Comparison of ENCODE assay signal across 9 cellular contexts in the genomic region with DNA sequence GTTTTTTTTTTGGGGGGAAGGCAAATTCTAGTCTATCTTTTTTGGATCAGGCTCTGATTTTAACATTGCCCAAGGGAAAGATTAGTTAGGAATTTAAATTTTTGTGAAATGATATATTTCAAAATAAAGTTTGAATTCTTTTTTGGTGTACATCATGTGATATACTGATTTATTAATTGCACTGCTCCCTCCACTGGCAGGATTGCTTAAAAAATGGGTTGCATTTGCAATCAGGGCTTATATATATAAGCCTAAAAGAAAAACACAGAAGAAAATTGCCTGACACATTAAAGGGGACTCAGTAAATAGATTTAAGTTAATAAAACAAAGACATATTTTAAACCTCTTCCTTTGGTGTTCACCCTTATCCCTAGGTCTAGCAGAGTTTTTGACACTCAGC. TPM values are rescaled to one million over a fixed set of nuclear protein-coding genes. Genes with fewer than 3 reads are reported as not detected.
DNase-seq lines count a peak whose midpoint lies in the region; ATAC-seq and TF ChIP-seq lines count a peak whose summit lies in the region.
"Had no signal": no experiment of that assay in that cellular context is flagged by ENCODE, and none has a peak within 500 bp of the region (broad histone marks: within the 10 kb centered on the region; RNA-seq: fewer than 3 reads in every experiment).

No MANE protein-coding gene starts in this region.

- peaks cover 0 to 14% (median 3%) of the 10 kb centered on the region in 3 donors for H3K36me3 Mint-ChIP-seq in CD8-positive, alpha-beta memory T cell
- H3K36me3 Mint-ChIP-seq in endodermal cell (ENCODE audit: low read depth): peaks cover 13% of the 10 kb centered on the region

- TF ChIP-seq CTCF in MM.1S (IDR thresholded peaks at IDR 0.05; ENCODE audit: low read length): 0 out of 2 replicates have a peak, but pooled peaks have one; percentile 6
- no peak for TF ChIP-seq CTCF in endodermal cell (conservative IDR thresholded peaks at IDR 0.05)
- no peak for TF ChIP-seq CTCF in omental fat pad (IDR thresholded peaks at IDR 0.05)

- POLR2A ChIA-PET in CD8-positive, alpha-beta memory T cell (lab: Charles Lee): interaction anchor here (2.0 kb wide), 1 partner anchor 18 kb away, joined by 27 read pairs; a partner anchor contains a TSS

- H3F3A ChIP-seq in MM.1S (ENCODE audit: insufficient read depth, low read length): 0 out of 2 replicates have a peak, but pooled peaks cover 3% of the 10 kb centered on the region

- no peaks in the 10 kb centered on the region for H3K79me2 ChIP-seq in MM.1S (ENCODE audit: low read length)

- ATAC-seq in omental fat pad (ENCODE audit: low FRiP score): no peak

- H3K9me2 ChIP-seq in MM.1S (replicated peaks; ENCODE audit: insufficient read depth, low read length): no peaks in the 10 kb centered on the region

- H3K4me3 ChIP-seq in CD8-positive, alpha-beta memory T cell (ENCODE audit: low read length): no peak overlapping the region
- H3K4me3 ChIP-seq in MM.1S (ENCODE audit: low read length): no peak overlapping the region
- H3K4me3 ChIP-seq in endodermal cell (ENCODE audit: low read length): peak overlapping the region; percentile 99
- H3K4me3 ChIP-seq in neuron (ENCODE audit: low read length): peak overlapping the region; percentile 92

- no peaks in the 10 kb centered on the region for H4K20me1 ChIP-seq in MM.1S (ENCODE audit: insufficient read depth, low read length)

- H3K9me3 ChIP-seq in CD8-positive, alpha-beta memory T cell (ENCODE audit: low read length): no peaks in the 10 kb centered on the region
- H3K9me3 ChIP-seq in MM.1S (replicated peaks; ENCODE audit: insufficient read depth, low read length): no peaks in the 10 kb centered on the region
- peaks cover 5% of the 10 kb centered on the region for H3K9me3 ChIP-seq in endodermal cell (ENCODE audit: control insufficient read depth, low read length)
- no peaks in the 10 kb centered on the region for H3K9me3 ChIP-seq in neuron (ENCODE audit: low read length)
- H3K9me3 ChIP-seq: neutrophil had no signal

- H3K4me3 Mint-ChIP-seq in CD8-positive, alpha-beta memory T cell: peak overlapping the region in 6 of 7 donors; percentile 90 to 97 (median 95)
- peak overlapping the region; percentile 82 for H3K4me3 Mint-ChIP-seq in endodermal cell

- CTCF ChIA-PET in CD8-positive, alpha-beta memory T cell (lab: Charles Lee): interaction anchor here (0.6 kb wide), 1 partner anchor 24 kb away, joined by 3 read pairs; no protein-coding TSS in a partner anchor

- H3K4me1 Mint-ChIP-seq in CD8-positive, alpha-beta memory T cell: peaks cover 15 to 27% (median 21%) of the 10 kb centered on the region in 3 donors
- H3K4me1 Mint-ChIP-seq in endodermal cell: peaks cover 3% of the 10 kb centered on the region

- no peak overlapping the region for H3K27ac ChIP-seq in CD8-positive, alpha-beta memory T cell (ENCODE audit: low read depth, low read length)
- H3K27ac ChIP-seq in MM.1S (ENCODE audit: low read length) (no peak overlapping the region), endodermal cell (ENCODE audit: low read depth, low read length) (no peak overlapping the region)

- H3K27me3 ChIP-seq in CD8-positive, alpha-beta memory T cell (ENCODE audit: insufficient read depth, low read length, poor library complexity, severe bottlenecking): no peaks in the 10 kb centered on the region
- H3K27me3 ChIP-seq in MM.1S (replicated peaks; ENCODE audit: insufficient read depth, low read length): no peaks in the 10 kb centered on the region
- no peaks in the 10 kb centered on the region for H3K27me3 ChIP-seq in endodermal cell (ENCODE audit: control insufficient read depth, insufficient read depth, low read length, poor library complexity, severe bottlenecking)
- H3K27me3 ChIP-seq in neuron (ENCODE audit: insufficient read depth, low read length): no peaks in the 10 kb centered on the region

- H3K9ac ChIP-seq in MM.1S (ENCODE audit: low read length): no peak overlapping the region
- H3K9ac ChIP-seq in endodermal cell (ENCODE audit: extremely low read depth, low read length, poor library complexity, severe bottlenecking): peak overlapping the region; percentile 80

- H3K9me3 Mint-ChIP-seq in CD8-positive, alpha-beta memory T cell: no peaks in the 10 kb centered on the region
- no peaks in the 10 kb centered on the region for H3K9me3 Mint-ChIP-seq in endodermal cell

- no peak for DNase-seq in CD8-positive, alpha-beta memory T cell
- DNase-seq in MM.1S: no peak
- DNase-seq in endodermal cell: no peak
- no peak for DNase-seq in SW480 (ENCODE audit: low spot score)
- DNase-seq in activated effector memory CD4-positive, alpha-beta T cell treated with anti-CD3 and anti-CD28 coated beads, Interleukin-2, amount 50 U/mL, for 16 hours: no peak
- no peak for DNase-seq in NCI-H2081 treated with DMSO at 0.1 percent for 48 hours (lab: John Stamatoyannopoulos, UW)
- no peak for DNase-seq in omental fat pad (ENCODE audit: low spot score)

- H2AFZ ChIP-seq in MM.1S (ENCODE audit: low read length) (no peak overlapping the region), neuron (ENCODE audit: low read depth, low read length) (peak overlapping the region; percentile 70)

- peaks cover 3 to 7% of the 10 kb centered on the region in 2 donors for H3K27me3 Mint-ChIP-seq in CD8-positive, alpha-beta memory T cell
- no peaks in the 10 kb centered on the region for H3K27me3 Mint-ChIP-seq in endodermal cell (ENCODE audit: insufficient read depth)

- H3K27ac Mint-ChIP-seq in CD8-positive, alpha-beta memory T cell: peak overlapping the region in 3 of 8 donors; percentile 93 to 99 (median 99)
- no peak overlapping the region for H3K27ac Mint-ChIP-seq in endodermal cell

- no peaks in the 10 kb centered on the region for H3K36me3 ChIP-seq in CD8-positive, alpha-beta memory T cell (ENCODE audit: insufficient read depth, low read length)
- no peaks in the 10 kb centered on the region for H3K36me3 ChIP-seq in MM.1S (replicated peaks; ENCODE audit: insufficient read depth, low read length)
- peaks cover 15% of the 10 kb centered on the region for H3K36me3 ChIP-seq in endodermal cell (ENCODE audit: control insufficient read depth, insufficient read depth, low read length)
- no peaks in the 10 kb centered on the region for H3K36me3 ChIP-seq in neuron (ENCODE audit: insufficient read depth, low read length)
- H3K36me3 ChIP-seq: neutrophil had no signal

- H3K4me2 ChIP-seq in MM.1S (ENCODE audit: low read depth, low read length): no peak overlapping the region

- H3K4me1 ChIP-seq in CD8-positive, alpha-beta memory T cell (ENCODE audit: insufficient read depth, low read length): no peaks in the 10 kb centered on the region
- H3K4me1 ChIP-seq in MM.1S (ENCODE audit: low read length) (0 out of 2 replicates have a peak, but pooled peaks cover 3% of the 10 kb centered on the region), endodermal cell (ENCODE audit: control insufficient read depth, insufficient read depth, low read length) (peaks cover 2% of the 10 kb centered on the region), neuron (ENCODE audit: insufficient read depth, low read length) (no peaks in the 10 kb centered on the region)

RNA-seq across cellular contexts. Expression of a gene that starts 1.2 kb away (rescaled TPM):
- 1 to 10 TPM; 2.4 to 2.9 TPM for total RNA-seq in CD8-positive, alpha-beta memory T cell
- polyA plus RNA-seq in CD8-positive, alpha-beta memory T cell: 1.1 TPM
- total RNA-seq in endodermal cell (10 to 100 TPM; 21.1 to 31.9 TPM), omental fat pad (10 to 100 TPM; 14.7 to 34.1 (median 23.7) TPM)
- polyA plus RNA-seq in endodermal cell (2013, experiment 1 of 2): 13.6 TPM
- 14.2 TPM for polyA plus RNA-seq in endodermal cell (2013, experiment 2 of 2)

RNA-seq across cellular contexts. Expression of a gene that starts 18.4 kb away (rescaled TPM):
- total RNA-seq in CD8-positive, alpha-beta memory T cell: 10 to 100 TPM; 84.2 to 84.8 TPM
- 27.6 TPM for polyA plus RNA-seq in CD8-positive, alpha-beta memory T cell
- total RNA-seq in endodermal cell: 10 to 100 TPM; 47.0 to 51.5 TPM
- polyA plus RNA-seq in endodermal cell (2013, experiment 1 of 2): 48.4 TPM
- polyA plus RNA-seq in endodermal cell (2013, experiment 2 of 2): 43.2 TPM
- 10 to 100 TPM; 26.6 to 54.9 (median 38.1) TPM for total RNA-seq in omental fat pad

Comparison
In these comparisons a context has a peak if more than half of its experiments do, and no peak if none do; other contexts are left out.
1. H3K4me3 ChIP-seq: peak in endodermal cell (single experiment) and neuron (single experiment); none in CD8-positive, alpha-beta memory T cell (single experiment) and MM.1S (single experiment).
2. RNA of a gene that starts 1.2 kb away (total RNA-seq): 21.1 to 31.9 TPM in endodermal cell and 14.7 to 34.1 TPM in omental fat pad; 2.4 to 2.9 TPM in CD8-positive, alpha-beta memory T cell; every median in the first group is over 4 times any median in the second.